Comparison of ENCODE assay signal across 10 cellular contexts in the genomic region with DNA sequence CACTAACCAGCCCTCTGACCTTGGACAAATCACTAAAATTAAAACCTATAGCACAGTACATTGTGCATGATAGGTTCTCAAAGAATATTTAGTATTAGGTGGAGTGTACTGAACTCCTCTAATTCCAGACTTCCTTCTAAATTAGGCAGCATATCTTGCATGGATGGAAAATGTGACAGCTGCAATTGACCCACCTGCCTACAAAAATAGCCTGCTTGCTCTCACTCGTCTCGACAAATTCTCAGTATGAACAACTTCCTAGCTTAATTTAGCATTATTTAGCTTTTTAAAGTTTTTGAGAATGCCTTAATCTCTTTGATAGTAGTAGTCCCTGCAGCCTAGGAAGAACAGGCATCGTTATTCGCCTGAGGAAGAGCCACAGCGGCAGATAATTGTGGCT.
"Had no signal": no experiment of that assay in that cellular context is flagged by ENCODE, and none has a peak within 500 bp of the region (broad histone marks: within the 10 kb centered on the region; RNA-seq: fewer than 3 reads in every experiment).

No MANE protein-coding gene starts in this region.

- H3K4me3 Mint-ChIP-seq: GM23338, H9, HFFc6 had no signal

- H3K4me1 Mint-ChIP-seq: GM23338, H9 had no signal

- ATAC-seq: GM23338, HCT116 had no signal

- FAIRE-seq: H1, H54 had no signal

- DNase-seq: GM23248, GOT3, H7, H9, HCEC 1CT, HFFc6 had no signal

- H3K27ac Mint-ChIP-seq: GM23338, H9, HFFc6 had no signal
